ENCODE assay signal across 8 cellular contexts in genomic region chr1:206506803-206507394, GRCh38. TPM values are rescaled to one million over a fixed set of nuclear protein-coding genes. Genes with fewer than 3 reads are reported as not detected.
DNase-seq lines count a peak whose midpoint lies in the region; ATAC-seq and TF ChIP-seq lines count a peak whose summit lies in the region.

No MANE protein-coding gene starts in this region.

- H3K4me1 Mint-ChIP-seq in activated CD4-positive, alpha-beta memory T cell treated with anti-CD3 and anti-CD28 coated beads for 36 hours (ENCODE audit: low read depth): peaks cover 49% of the 10 kb centered on the region

- peak overlapping the region; percentile 71 for H3K4me3 Mint-ChIP-seq in activated CD4-positive, alpha-beta memory T cell treated with anti-CD3 and anti-CD28 coated beads for 36 hours

- H3K4me1 ChIP-seq in cardiac muscle cell (ENCODE audit: low read depth): peaks cover 14% of the 10 kb centered on the region

- H3K27me3 Mint-ChIP-seq in activated CD4-positive, alpha-beta memory T cell treated with anti-CD3 and anti-CD28 coated beads for 36 hours: peaks cover 25% of the 10 kb centered on the region

- H3K36me3 Mint-ChIP-seq in activated CD4-positive, alpha-beta memory T cell treated with anti-CD3 and anti-CD28 coated beads for 36 hours: no peaks in the 10 kb centered on the region

- peak overlapping the region; percentile 67 for H3K4me3 ChIP-seq in cardiac muscle cell

- CTCF ChIA-PET in activated CD4-positive, alpha-beta memory T cell treated with anti-CD3 and anti-CD28 coated beads for 36 hours (lab: Charles Lee): interaction anchor here (0.7 to 2.6 kb wide), 21 partner anchors 10 to 288 kb away, joined by 3 to 10 read pairs (median 4); partner anchors contain the start of gene IKBKE

- no peaks in the 10 kb centered on the region for H3K27me3 ChIP-seq in cardiac muscle cell

- H3K27ac ChIP-seq in cardiac muscle cell: no peak overlapping the region

- DNase-seq in activated CD4-positive, alpha-beta memory T cell treated with anti-CD3 and anti-CD28 coated beads for 36 hours: peak; percentile 50
- DNase-seq in cardiac muscle cell (ENCODE audit: low read depth in 1 of 2, low spot score in 1 of 2) (peak; percentile 13 to 54), sciatic nerve (ENCODE audit: low spot score) (no peak), HuH-7 (ENCODE audit: low spot score) (no peak), SW480 (ENCODE audit: low spot score) (no peak)

- no peak for TF ChIP-seq CTCF in cardiac muscle cell (IDR thresholded peaks at IDR 0.05; ENCODE audit: low read depth, low read length)

- POLR2A ChIA-PET in activated CD4-positive, alpha-beta memory T cell treated with anti-CD3 and anti-CD28 coated beads for 36 hours (lab: Charles Lee): interaction anchor here (0.7 to 1.9 kb wide), 8 partner anchors 9 to 156 kb away, joined by 3 to 5 read pairs (median 3); no protein-coding TSS in a partner anchor

- H3K27ac Mint-ChIP-seq in activated CD4-positive, alpha-beta memory T cell treated with anti-CD3 and anti-CD28 coated beads for 36 hours: peak overlapping the region; percentile 30

- peak; percentile 28 for ATAC-seq in GM18907 (IDR thresholded peaks at IDR 0.05; ENCODE audit: unreplicated experiment)
- ATAC-seq in HG02840 (IDR thresholded peaks at IDR 0.05; ENCODE audit: low FRiP score, unreplicated experiment): peak; percentile 14
- peak; percentile 37 for ATAC-seq in sciatic nerve
- no peak for ATAC-seq in HG03097 (IDR thresholded peaks at IDR 0.05; ENCODE audit: low FRiP score, unreplicated experiment)

- H3K36me3 ChIP-seq in cardiac muscle cell: no peaks in the 10 kb centered on the region

- no peaks in the 10 kb centered on the region for H3K9me3 ChIP-seq in cardiac muscle cell (ENCODE audit: low read depth)

- intact Hi-C loops in activated CD4-positive, alpha-beta memory T cell treated with anti-CD3 and anti-CD28 coated beads for 36 hours (cut with micrococcal nuclease): loop anchor here (2.0 to 10.0 kb wide), 3 partner anchors 36 to 388 kb away; partner anchors contain the start of genes IKBKE, IL24 and MAPKAPK2
- intact Hi-C loops in sciatic nerve (cut with DNase I): no loop called here

- H3K9me3 Mint-ChIP-seq in activated CD4-positive, alpha-beta memory T cell treated with anti-CD3 and anti-CD28 coated beads for 36 hours: no peaks in the 10 kb centered on the region

RNA-seq across cellular contexts. Expression of gene RASSF5, which starts 0.4 kb away (rescaled TPM):
- total RNA-seq in activated CD4-positive, alpha-beta memory T cell treated with anti-CD3 and anti-CD28 coated beads for 36 hours: 100 to 1,000 TPM; 203 TPM
- total RNA-seq in cardiac muscle cell: 45.3 and 50.7 TPM in 2 replicates
- polyA plus RNA-seq in cardiac muscle cell: 40.9 and 42.0 TPM in 2 replicates
- total RNA-seq in sciatic nerve: 53.0 TPM

RNA-seq across cellular contexts. Expression of gene IKBKE, which starts 36.6 kb away (rescaled TPM):
- 10 to 100 TPM; 18.4 to 19.4 TPM for total RNA-seq in activated CD4-positive, alpha-beta memory T cell treated with anti-CD3 and anti-CD28 coated beads for 36 hours
- total RNA-seq in cardiac muscle cell (22.8 and 24.7 TPM in 2 replicates), sciatic nerve (4.1 TPM)
- polyA plus RNA-seq in cardiac muscle cell: 13.6 and 27.0 TPM in 2 replicates

Comparison
In these comparisons a context has a peak if more than half of its experiments do, and no peak if none do; other contexts are left out.
1. DNase-seq: peak in activated CD4-positive, alpha-beta memory T cell treated with anti-CD3 and anti-CD28 coated beads for 36 hours (single experiment) and cardiac muscle cell (2 of 2); none in sciatic nerve (single experiment), HuH-7 (single experiment) and SW480 (single experiment).